ENCODE assay signal across 1 cellular context in the genomic region with DNA sequence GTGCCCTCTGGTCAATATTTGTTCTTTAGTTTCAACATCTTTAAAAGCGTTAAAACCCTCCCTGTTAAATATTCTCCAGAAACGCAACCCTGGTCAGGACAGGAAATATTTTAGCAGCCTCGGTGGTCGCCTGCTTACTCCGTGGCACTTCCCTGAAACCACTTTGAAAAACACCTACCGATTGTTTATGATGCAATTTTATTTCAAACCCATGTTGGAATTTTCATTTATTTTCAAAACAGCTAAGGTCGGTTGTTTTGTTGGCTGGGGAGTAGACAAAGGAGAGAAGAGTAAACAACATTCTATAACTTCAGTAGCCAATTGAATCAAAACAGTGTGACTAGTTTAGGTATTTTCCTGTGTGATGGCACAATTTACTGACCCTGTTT.
TF ChIP-seq lines count a peak whose summit lies in the region.

No MANE protein-coding gene starts in this region.

TF ChIP-seq in HepG2, 621 proteins besides CTCF, POLR2A, EP300 and RAD21 (continues in another document):
- TF ChIP-seq NR2F6 (IDR thresholded peaks at IDR 0.05), result no peak
- 0 out of 2 replicates have a peak, but pooled peaks have one; percentile 2 for TF ChIP-seq NR2F6 (CRISPR knock-in tag; IDR thresholded peaks at IDR 0.05)
- no peak for TF ChIP-seq ZNF839 (CRISPR knock-in tag; IDR thresholded peaks at IDR 0.05; ENCODE audit: borderline replicate concordance)
- TF ChIP-seq, protein P1, sequence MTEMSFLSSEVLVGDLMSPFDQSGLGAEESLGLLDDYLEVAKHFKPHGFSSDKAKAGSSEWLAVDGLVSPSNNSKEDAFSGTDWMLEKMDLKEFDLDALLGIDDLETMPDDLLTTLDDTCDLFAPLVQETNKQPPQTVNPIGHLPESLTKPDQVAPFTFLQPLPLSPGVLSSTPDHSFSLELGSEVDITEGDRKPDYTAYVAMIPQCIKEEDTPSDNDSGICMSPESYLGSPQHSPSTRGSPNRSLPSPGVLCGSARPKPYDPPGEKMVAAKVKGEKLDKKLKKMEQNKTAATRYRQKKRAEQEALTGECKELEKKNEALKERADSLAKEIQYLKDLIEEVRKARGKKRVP (CRISPR knock-in tag; IDR thresholded peaks at IDR 0.05), result peak in 1 of 2 experiments; percentile 89; a peak in 2 of 4 replicates
- TF ChIP-seq CEBPB (IDR thresholded peaks at IDR 0.05; ENCODE audit: borderline replicate concordance, low read depth, low read length), result no peak
- no peak for TF ChIP-seq ZNF326 (CRISPR knock-in tag; IDR thresholded peaks at IDR 0.05; ENCODE audit: borderline replicate concordance)
- peak; percentile 38; the same call in 1 of the 2 replicates for TF ChIP-seq SATB2 (CRISPR knock-in tag; IDR thresholded peaks at IDR 0.05)
- no peak for TF ChIP-seq SMARCE1 (IDR thresholded peaks at IDR 0.05; ENCODE audit: borderline replicate concordance)
- no peak for TF ChIP-seq TEAD2 (CRISPR knock-in tag; IDR thresholded peaks at IDR 0.05)
- TF ChIP-seq MTF1 (CRISPR knock-in tag; IDR thresholded peaks at IDR 0.05), result no peak
- TF ChIP-seq TEAD3 (CRISPR knock-in tag; optimal IDR thresholded peaks at IDR 0.05; ENCODE audit: borderline replicate concordance), result peak; percentile 10
- TF ChIP-seq KDM4B (CRISPR knock-in tag; IDR thresholded peaks at IDR 0.05), result 0 out of 2 replicates have a peak, but pooled peaks have one; percentile 32
- TF ChIP-seq ZBTB21 (CRISPR knock-in tag; IDR thresholded peaks at IDR 0.05), result no peak
- peak; percentile 61; the same call in 1 of the 2 replicates for TF ChIP-seq ELF4 (CRISPR knock-in tag; IDR thresholded peaks at IDR 0.05; ENCODE audit: borderline replicate concordance)
- TF ChIP-seq, protein P2, sequence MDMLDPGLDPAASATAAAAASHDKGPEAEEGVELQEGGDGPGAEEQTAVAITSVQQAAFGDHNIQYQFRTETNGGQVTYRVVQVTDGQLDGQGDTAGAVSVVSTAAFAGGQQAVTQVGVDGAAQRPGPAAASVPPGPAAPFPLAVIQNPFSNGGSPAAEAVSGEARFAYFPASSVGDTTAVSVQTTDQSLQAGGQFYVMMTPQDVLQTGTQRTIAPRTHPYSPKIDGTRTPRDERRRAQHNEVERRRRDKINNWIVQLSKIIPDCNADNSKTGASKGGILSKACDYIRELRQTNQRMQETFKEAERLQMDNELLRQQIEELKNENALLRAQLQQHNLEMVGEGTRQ (IDR thresholded peaks at IDR 0.05; ENCODE audit: low read depth, low read length), result no peak
- TF ChIP-seq, protein P2 (CRISPR knock-in tag; IDR thresholded peaks at IDR 0.05; ENCODE audit: borderline replicate concordance), result no peak
- TF ChIP-seq SMYD3 (CRISPR knock-in tag; IDR thresholded peaks at IDR 0.05), result no peak
- TF ChIP-seq PRPF4 (IDR thresholded peaks at IDR 0.05; ENCODE audit: low read depth, low read length, poor library complexity, severe bottlenecking), result no peak
- TF ChIP-seq ZNF724P (CRISPR knock-in tag; IDR thresholded peaks at IDR 0.05; ENCODE audit: borderline replicate concordance), result no peak
- TF ChIP-seq, protein P3, sequence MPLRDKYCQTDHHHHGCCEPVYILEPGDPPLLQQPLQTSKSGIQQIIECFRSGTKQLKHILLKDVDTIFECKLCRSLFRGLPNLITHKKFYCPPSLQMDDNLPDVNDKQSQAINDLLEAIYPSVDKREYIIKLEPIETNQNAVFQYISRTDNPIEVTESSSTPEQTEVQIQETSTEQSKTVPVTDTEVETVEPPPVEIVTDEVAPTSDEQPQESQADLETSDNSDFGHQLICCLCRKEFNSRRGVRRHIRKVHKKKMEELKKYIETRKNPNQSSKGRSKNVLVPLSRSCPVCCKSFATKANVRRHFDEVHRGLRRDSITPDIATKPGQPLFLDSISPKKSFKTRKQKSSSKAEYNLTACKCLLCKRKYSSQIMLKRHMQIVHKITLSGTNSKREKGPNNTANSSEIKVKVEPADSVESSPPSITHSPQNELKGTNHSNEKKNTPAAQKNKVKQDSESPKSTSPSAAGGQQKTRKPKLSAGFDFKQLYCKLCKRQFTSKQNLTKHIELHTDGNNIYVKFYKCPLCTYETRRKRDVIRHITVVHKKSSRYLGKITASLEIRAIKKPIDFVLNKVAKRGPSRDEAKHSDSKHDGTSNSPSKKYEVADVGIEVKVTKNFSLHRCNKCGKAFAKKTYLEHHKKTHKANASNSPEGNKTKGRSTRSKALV (CRISPR knock-in tag; IDR thresholded peaks at IDR 0.05), result no peak
- TF ChIP-seq ZNF569 (CRISPR knock-in tag; IDR thresholded peaks at IDR 0.05; ENCODE audit: borderline replicate concordance), result no peak
- 0 out of 2 replicates have a peak, but pooled peaks have one; percentile 27 for TF ChIP-seq GATAD2A (CRISPR knock-in tag; IDR thresholded peaks at IDR 0.05)
- TF ChIP-seq, protein P4, sequence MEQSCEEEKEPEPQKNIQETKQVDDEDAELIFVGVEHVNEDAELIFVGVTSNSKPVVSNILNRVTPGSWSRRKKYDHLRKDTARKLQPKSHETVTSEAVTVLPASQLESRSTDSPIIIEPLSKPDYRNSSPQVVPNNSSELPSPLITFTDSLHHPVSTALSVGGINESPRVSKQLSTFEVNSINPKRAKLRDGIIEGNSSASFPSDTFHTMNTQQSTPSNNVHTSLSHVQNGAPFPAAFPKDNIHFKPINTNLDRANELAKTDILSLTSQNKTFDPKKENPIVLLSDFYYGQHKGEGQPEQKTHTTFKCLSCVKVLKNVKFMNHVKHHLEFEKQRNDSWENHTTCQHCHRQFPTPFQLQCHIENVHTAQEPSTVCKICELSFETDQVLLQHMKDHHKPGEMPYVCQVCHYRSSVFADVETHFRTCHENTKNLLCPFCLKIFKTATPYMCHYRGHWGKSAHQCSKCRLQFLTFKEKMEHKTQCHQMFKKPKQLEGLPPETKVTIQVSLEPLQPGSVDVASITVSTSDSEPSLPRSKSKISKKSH (CRISPR knock-in tag; IDR thresholded peaks at IDR 0.05; ENCODE audit: borderline replicate concordance), result no peak
- no peak for TF ChIP-seq SMAD3 (CRISPR knock-in tag; IDR thresholded peaks at IDR 0.05)
- TF ChIP-seq, protein P5, sequence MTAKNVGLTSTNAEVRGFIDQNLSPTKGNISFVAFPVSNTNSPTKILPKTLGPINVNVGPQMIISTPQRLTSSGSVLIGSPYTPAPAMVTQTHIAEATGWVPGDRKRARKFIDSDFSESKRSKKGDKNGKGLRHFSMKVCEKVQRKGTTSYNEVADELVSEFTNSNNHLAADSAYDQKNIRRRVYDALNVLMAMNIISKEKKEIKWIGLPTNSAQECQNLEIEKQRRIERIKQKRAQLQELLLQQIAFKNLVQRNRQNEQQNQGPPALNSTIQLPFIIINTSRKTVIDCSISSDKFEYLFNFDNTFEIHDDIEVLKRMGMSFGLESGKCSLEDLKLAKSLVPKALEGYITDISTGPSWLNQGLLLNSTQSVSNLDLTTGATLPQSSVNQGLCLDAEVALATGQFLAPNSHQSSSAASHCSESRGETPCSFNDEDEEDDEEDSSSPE (CRISPR knock-in tag; IDR thresholded peaks at IDR 0.05), result no peak
- TF ChIP-seq PPARG (CRISPR knock-in tag; conservative IDR thresholded peaks at IDR 0.05), result no peak
- TF ChIP-seq MED8 (CRISPR knock-in tag; IDR thresholded peaks at IDR 0.05; ENCODE audit: insufficient replicate concordance), result no peak
- TF ChIP-seq ZBTB7A (CRISPR knock-in tag; IDR thresholded peaks at IDR 0.05), result no peak
- TF ChIP-seq, protein P6, sequence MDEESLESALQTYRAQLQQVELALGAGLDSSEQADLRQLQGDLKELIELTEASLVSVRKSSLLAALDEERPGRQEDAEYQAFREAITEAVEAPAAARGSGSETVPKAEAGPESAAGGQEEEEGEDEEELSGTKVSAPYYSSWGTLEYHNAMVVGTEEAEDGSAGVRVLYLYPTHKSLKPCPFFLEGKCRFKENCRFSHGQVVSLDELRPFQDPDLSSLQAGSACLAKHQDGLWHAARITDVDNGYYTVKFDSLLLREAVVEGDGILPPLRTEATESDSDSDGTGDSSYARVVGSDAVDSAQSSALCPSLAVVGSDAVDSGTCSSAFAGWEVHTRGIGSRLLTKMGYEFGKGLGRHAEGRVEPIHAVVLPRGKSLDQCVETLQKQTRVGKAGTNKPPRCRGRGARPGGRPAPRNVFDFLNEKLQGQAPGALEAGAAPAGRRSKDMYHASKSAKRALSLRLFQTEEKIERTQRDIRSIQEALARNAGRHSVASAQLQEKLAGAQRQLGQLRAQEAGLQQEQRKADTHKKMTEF (CRISPR knock-in tag; IDR thresholded peaks at IDR 0.05), result peak; percentile 37; the same call in 1 of the 2 replicates
- TF ChIP-seq FOXC1 (CRISPR knock-in tag; IDR thresholded peaks at IDR 0.05; ENCODE audit: borderline replicate concordance), result no peak
- TF ChIP-seq, protein P7, sequence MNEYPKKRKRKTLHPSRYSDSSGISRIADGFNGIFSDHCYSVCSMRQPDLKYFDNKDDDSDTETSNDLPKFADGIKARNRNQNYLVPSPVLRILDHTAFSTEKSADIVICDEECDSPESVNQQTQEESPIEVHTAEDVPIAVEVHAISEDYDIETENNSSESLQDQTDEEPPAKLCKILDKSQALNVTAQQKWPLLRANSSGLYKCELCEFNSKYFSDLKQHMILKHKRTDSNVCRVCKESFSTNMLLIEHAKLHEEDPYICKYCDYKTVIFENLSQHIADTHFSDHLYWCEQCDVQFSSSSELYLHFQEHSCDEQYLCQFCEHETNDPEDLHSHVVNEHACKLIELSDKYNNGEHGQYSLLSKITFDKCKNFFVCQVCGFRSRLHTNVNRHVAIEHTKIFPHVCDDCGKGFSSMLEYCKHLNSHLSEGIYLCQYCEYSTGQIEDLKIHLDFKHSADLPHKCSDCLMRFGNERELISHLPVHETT (CRISPR knock-in tag; conservative IDR thresholded peaks at IDR 0.05), result no peak
- TF ChIP-seq FLYWCH1 (CRISPR knock-in tag; IDR thresholded peaks at IDR 0.05), result no peak
- TF ChIP-seq, protein P8, sequence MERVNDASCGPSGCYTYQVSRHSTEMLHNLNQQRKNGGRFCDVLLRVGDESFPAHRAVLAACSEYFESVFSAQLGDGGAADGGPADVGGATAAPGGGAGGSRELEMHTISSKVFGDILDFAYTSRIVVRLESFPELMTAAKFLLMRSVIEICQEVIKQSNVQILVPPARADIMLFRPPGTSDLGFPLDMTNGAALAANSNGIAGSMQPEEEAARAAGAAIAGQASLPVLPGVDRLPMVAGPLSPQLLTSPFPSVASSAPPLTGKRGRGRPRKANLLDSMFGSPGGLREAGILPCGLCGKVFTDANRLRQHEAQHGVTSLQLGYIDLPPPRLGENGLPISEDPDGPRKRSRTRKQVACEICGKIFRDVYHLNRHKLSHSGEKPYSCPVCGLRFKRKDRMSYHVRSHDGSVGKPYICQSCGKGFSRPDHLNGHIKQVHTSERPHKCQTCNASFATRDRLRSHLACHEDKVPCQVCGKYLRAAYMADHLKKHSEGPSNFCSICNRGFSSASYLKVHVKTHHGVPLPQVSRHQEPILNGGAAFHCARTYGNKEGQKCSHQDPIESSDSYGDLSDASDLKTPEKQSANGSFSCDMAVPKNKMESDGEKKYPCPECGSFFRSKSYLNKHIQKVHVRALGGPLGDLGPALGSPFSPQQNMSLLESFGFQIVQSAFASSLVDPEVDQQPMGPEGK (CRISPR knock-in tag; IDR thresholded peaks at IDR 0.05), result no peak
- TF ChIP-seq HNRNPL (IDR thresholded peaks at IDR 0.05; ENCODE audit: low read depth, low read length), result no peak
- no peak for TF ChIP-seq FOXP1 (IDR thresholded peaks at IDR 0.05)
- peak; percentile 58; the same call in 1 of the 2 replicates for TF ChIP-seq FOXP1 (CRISPR knock-in tag; IDR thresholded peaks at IDR 0.05)
- TF ChIP-seq DNMT3B (CRISPR knock-in tag; conservative IDR thresholded peaks at IDR 0.05), result 0 out of 2 replicates have a peak, but pooled peaks have one; percentile 5
- no peak for TF ChIP-seq ZFY (CRISPR knock-in tag; IDR thresholded peaks at IDR 0.05)
- TF ChIP-seq NPAS2 (CRISPR knock-in tag; IDR thresholded peaks at IDR 0.05; ENCODE audit: borderline replicate concordance), result no peak
- TF ChIP-seq POLR2AphosphoS5 (IDR thresholded peaks at IDR 0.05; ENCODE audit: low read depth, low read length), result peak; percentile 53
- TF ChIP-seq SPEN (CRISPR knock-in tag; IDR thresholded peaks at IDR 0.05; ENCODE audit: low read depth), result no peak
- no peak for TF ChIP-seq KDM6A (CRISPR knock-in tag; IDR thresholded peaks at IDR 0.05; ENCODE audit: low read depth)
- no peak for TF ChIP-seq HHEX (CRISPR knock-in tag; IDR thresholded peaks at IDR 0.05)
- TF ChIP-seq KMT2B (CRISPR knock-in tag; IDR thresholded peaks at IDR 0.05), result no peak
- TF ChIP-seq ZFP41 (CRISPR knock-in tag; IDR thresholded peaks at IDR 0.05; ENCODE audit: borderline replicate concordance), result no peak
- TF ChIP-seq ELF3 (CRISPR knock-in tag; IDR thresholded peaks at IDR 0.05), result peak; percentile 41; the same call in 1 of the 2 replicates
- TF ChIP-seq FOXA1 (IDR thresholded peaks at IDR 0.05), result no peak
- peak; percentile 2; the same call in 1 of the 2 replicates for TF ChIP-seq FOXA1 (CRISPR knock-in tag; IDR thresholded peaks at IDR 0.05)
- TF ChIP-seq ZNF460 (CRISPR knock-in tag; IDR thresholded peaks at IDR 0.05; ENCODE audit: borderline replicate concordance), result no peak
- no peak for TF ChIP-seq SP1 (IDR thresholded peaks at IDR 0.05)
- TF ChIP-seq SP1 (CRISPR knock-in tag; IDR thresholded peaks at IDR 0.05), result no peak
